In genomic region chr15:72313448-72313840, GRCh38 we compare ENCODE assay signal across 22 cellular contexts. TPM values are rescaled to one million over a fixed set of nuclear protein-coding genes. Genes with fewer than 3 reads are reported as not detected.
"Had no signal": no experiment of that assay in that cellular context is flagged by ENCODE, and none has a peak within 500 bp of the region (broad histone marks: within the 10 kb centered on the region; RNA-seq: fewer than 3 reads in every experiment).

No MANE protein-coding gene starts in this region.

- H3K27me3 ChIP-seq: pancreas, tibial nerve, upper lobe of left lung, vagina had no signal

- H3K36me3 Mint-ChIP-seq: naive thymus-derived CD8-positive, alpha-beta T cell; stimulated activated memory B cell treated with anti-CD40 and anti-IgM and Interleukin-4, amounts not matched to agents 10 μg/mL and 1 μg/mL and 100 μg/mL, for 72 hours had no signal

- H3K4me1 Mint-ChIP-seq: nephron progenitor cell had no signal

- H3K4me3 ChIP-seq: coronary artery, lower lobe of right lung, pancreas, thoracic aorta, tibial nerve, upper lobe of left lung, vagina had no signal

- DNase-seq: dermis blood vessel endothelial cell; effector memory CD8-positive, alpha-beta T cell; erythroblast; left ventricle myocardium superior; lower lobe of right lung; naive thymus-derived CD8-positive, alpha-beta T cell; nephron progenitor cell; occipital lobe; pancreas; stimulated activated CD4-positive, alpha-beta T cell treated with anti-CD3 and anti-CD28 coated beads, Interleukin-4, amount 100 ng/mL, for 4 hours; stimulated activated naive CD8-positive, alpha-beta T cell treated with anti-CD3 and anti-CD28 coated beads, Interleukin-15, Interleukin-2, amounts not matched to agents 100 U/mL and 50 U/mL, for 24 hours; upper lobe of left lung had no signal

- H3K36me3 ChIP-seq: lower lobe of right lung, pancreas, thoracic aorta, upper lobe of left lung, vagina had no signal

- H3K27ac ChIP-seq: coronary artery, lower lobe of right lung, pancreas, thoracic aorta, tibial nerve, upper lobe of left lung, vagina had no signal

- H3K27me3 Mint-ChIP-seq: effector memory CD8-positive, alpha-beta T cell; naive thymus-derived CD8-positive, alpha-beta T cell; stimulated activated memory B cell treated with anti-CD40 and anti-IgM and Interleukin-4, amounts not matched to agents 10 μg/mL and 1 μg/mL and 100 μg/mL, for 72 hours had no signal

- H3K9me3 Mint-ChIP-seq: effector memory CD8-positive, alpha-beta T cell; naive thymus-derived CD8-positive, alpha-beta T cell; nephron progenitor cell; stimulated activated memory B cell treated with anti-CD40 and anti-IgM and Interleukin-4, amounts not matched to agents 10 μg/mL and 1 μg/mL and 100 μg/mL, for 72 hours had no signal

- H3K4me3 Mint-ChIP-seq: effector memory CD8-positive, alpha-beta T cell; naive thymus-derived CD8-positive, alpha-beta T cell; nephron progenitor cell; stimulated activated memory B cell treated with anti-CD40 and anti-IgM and Interleukin-4, amounts not matched to agents 10 μg/mL and 1 μg/mL and 100 μg/mL, for 72 hours had no signal

- H3K27ac Mint-ChIP-seq: effector memory CD8-positive, alpha-beta T cell; naive thymus-derived CD8-positive, alpha-beta T cell; nephron progenitor cell; stimulated activated memory B cell treated with anti-CD40 and anti-IgM and Interleukin-4, amounts not matched to agents 10 μg/mL and 1 μg/mL and 100 μg/mL, for 72 hours had no signal

- H3K4me1 ChIP-seq: lower lobe of right lung, pancreas, tibial nerve, upper lobe of left lung, vagina had no signal

- H3K9me3 ChIP-seq: lower lobe of right lung, pancreas, thoracic aorta, tibial nerve, upper lobe of left lung, vagina had no signal

- FAIRE-seq: endometrium, frontal cortex, keratinocyte, pancreas had no signal

RNA-seq across cellular contexts. Expression of gene CELF6, which starts 6.5 kb away (rescaled TPM):
- total RNA-seq: fibroblast of villous mesenchyme, pulmonary artery endothelial cell had no signal
